In genomic region chr2:66440011-66440542, GRCh38 we compare ENCODE assay signal across 9 cellular contexts. TPM values are rescaled to one million over a fixed set of nuclear protein-coding genes. Genes with fewer than 3 reads are reported as not detected.
DNase-seq lines count a peak whose midpoint lies in the region; ATAC-seq and TF ChIP-seq lines count a peak whose summit lies in the region.
"Had no signal": no experiment of that assay in that cellular context is flagged by ENCODE, and none has a peak within 500 bp of the region (broad histone marks: within the 10 kb centered on the region; RNA-seq: fewer than 3 reads in every experiment).

No MANE protein-coding gene starts in this region.

- no peak for TF ChIP-seq CTCF in AG04449 (IDR thresholded peaks at IDR 0.05; ENCODE audit: insufficient read depth, low read length, missing control alignments)
- no peak for TF ChIP-seq CTCF in RWPE1 (conservative IDR thresholded peaks at IDR 0.05; ENCODE audit: low read depth)
- TF ChIP-seq CTCF in fibroblast of villous mesenchyme (IDR thresholded peaks at IDR 0.05; ENCODE audit: insufficient read depth, low read depth, low read length): no peak
- no peak for TF ChIP-seq CTCF in osteoblast (IDR thresholded peaks at IDR 0.05; ENCODE audit: extremely low read depth, low read depth, low read length)

- H3K4me3 ChIP-seq in AG04449 (ENCODE audit: low read depth, low read length) (peak overlapping the region; percentile 67), fibroblast of villous mesenchyme (ENCODE audit: low read depth, low read length) (peak overlapping the region; percentile 85), osteoblast (ENCODE audit: insufficient read depth, low read length) (peak overlapping the region; percentile 86)

- POLR2A ChIA-PET in AG04449 (lab: Yijun Ruan, JAX): interaction anchor here (0.6 to 1.5 kb wide), 4 partner anchors 9 to 1092 kb away, joined by 3 read pairs; no protein-coding TSS in a partner anchor
- POLR2A ChIA-PET in RWPE1 (lab: Yijun Ruan, JAX; ENCODE audit: low non-redundant PET): no interaction called here

- H3K27ac ChIP-seq in RWPE1 (peak overlapping the region; percentile 79), osteoblast (ENCODE audit: low read depth, low read length) (peak overlapping the region; percentile 86)

- H3K27me3 ChIP-seq in osteoblast (ENCODE audit: insufficient read depth, low read length): no peaks in the 10 kb centered on the region

- H3K36me3 Mint-ChIP-seq in activated CD8-positive, alpha-beta memory T cell treated with anti-CD3 and anti-CD28 coated beads, Interleukin-2, amount 10 ng/mL, durations not matched to agents 7 days and 5 days: peaks cover 1% of the 10 kb centered on the region
- H3K36me3 Mint-ChIP-seq in T-helper 17 cell (ENCODE audit: low read depth): peaks cover 7% of the 10 kb centered on the region

- H3K9me3 Mint-ChIP-seq in activated CD8-positive, alpha-beta memory T cell treated with anti-CD3 and anti-CD28 coated beads, Interleukin-2, amount 10 ng/mL, durations not matched to agents 7 days and 5 days (ENCODE audit: low read depth): no peaks in the 10 kb centered on the region

- ATAC-seq in GM18502 (IDR thresholded peaks at IDR 0.05; ENCODE audit: poor library complexity, unreplicated experiment) (no peak), T-helper 17 cell (no peak)
- no peak for ATAC-seq in activated CD8-positive, alpha-beta memory T cell treated with anti-CD3 and anti-CD28 coated beads, Interleukin-2, amount 10 ng/mL, durations not matched to agents 7 days and 5 days

- no peaks in the 10 kb centered on the region for H3K9me3 ChIP-seq in osteoblast (ENCODE audit: low read depth, low read length)
- H3K9me3 ChIP-seq in T-helper 17 cell (ENCODE audit: control insufficient read depth, low read length, poor library complexity, severe bottlenecking): peaks cover 3% of the 10 kb centered on the region

- no peak overlapping the region for H3K4me3 Mint-ChIP-seq in activated CD8-positive, alpha-beta memory T cell treated with anti-CD3 and anti-CD28 coated beads, Interleukin-2, amount 10 ng/mL, durations not matched to agents 7 days and 5 days
- H3K4me3 Mint-ChIP-seq in T-helper 17 cell: no peak overlapping the region

- no peaks in the 10 kb centered on the region for H4K20me1 ChIP-seq in osteoblast (ENCODE audit: insufficient read depth, low read length)

- H3K4me1 Mint-ChIP-seq in activated CD8-positive, alpha-beta memory T cell treated with anti-CD3 and anti-CD28 coated beads, Interleukin-2, amount 10 ng/mL, durations not matched to agents 7 days and 5 days: peaks cover 7% of the 10 kb centered on the region
- peaks cover 6% of the 10 kb centered on the region for H3K4me1 Mint-ChIP-seq in T-helper 17 cell

- CTCF ChIA-PET in AG04449 (lab: Yijun Ruan, JAX): interaction anchor here (0.8 to 2.9 kb wide), 4 partner anchors 11 to 794 kb away, joined by 3 to 11 read pairs (median 4); no protein-coding TSS in a partner anchor
- CTCF ChIA-PET in RWPE1 (lab: Yijun Ruan, JAX): interaction anchor here (0.7 kb wide), 1 partner anchor 705 kb away, joined by 3 read pairs; no protein-coding TSS in a partner anchor
- CTCF ChIA-PET in activated CD8-positive, alpha-beta memory T cell treated with anti-CD3 and anti-CD28 coated beads, Interleukin-2, amount 10 ng/mL, durations not matched to agents 7 days and 5 days (lab: Charles Lee): no interaction called here

- peaks cover 23% of the 10 kb centered on the region for H3K36me3 ChIP-seq in osteoblast (ENCODE audit: insufficient read depth, low read length)

- no peak overlapping the region for H3K27ac Mint-ChIP-seq in activated CD8-positive, alpha-beta memory T cell treated with anti-CD3 and anti-CD28 coated beads, Interleukin-2, amount 10 ng/mL, durations not matched to agents 7 days and 5 days
- H3K27ac Mint-ChIP-seq in T-helper 17 cell: no peak overlapping the region

- no peak for DNase-seq in AG04449 (ENCODE audit: low read depth, low spot score)
- DNase-seq in RWPE1 (ENCODE audit: low spot score): peak; percentile 11
- DNase-seq in fibroblast of villous mesenchyme (ENCODE audit: low read depth): peak; percentile 58
- DNase-seq in osteoblast (ENCODE audit: insufficient read length, low spot score, missing footprints): no peak
- DNase-seq in activated CD8-positive, alpha-beta memory T cell treated with anti-CD3 and anti-CD28 coated beads, Interleukin-2, amount 10 ng/mL, durations not matched to agents 7 days and 5 days: no peak
- no peak for DNase-seq in kidney tubule cell (ENCODE audit: low spot score)
- no peak for DNase-seq in T-helper 17 cell
- DNase-seq: NCI-H1417 treated with DMSO at 0.1 percent for 48 hours had no signal

- H3K79me2 ChIP-seq in osteoblast (ENCODE audit: insufficient read depth, low read length): peaks cover 51% of the 10 kb centered on the region

- peaks cover 73% of the 10 kb centered on the region for H3K27me3 Mint-ChIP-seq in activated CD8-positive, alpha-beta memory T cell treated with anti-CD3 and anti-CD28 coated beads, Interleukin-2, amount 10 ng/mL, durations not matched to agents 7 days and 5 days
- H3K27me3 Mint-ChIP-seq in T-helper 17 cell: peaks cover 76% of the 10 kb centered on the region

- H3K4me1 ChIP-seq in osteoblast (ENCODE audit: insufficient read depth, low read length): peaks cover 21% of the 10 kb centered on the region

- H3K4me2 ChIP-seq in osteoblast (ENCODE audit: insufficient read depth, low read length): peak overlapping the region; percentile 100

- peak overlapping the region; percentile 89 for H2AFZ ChIP-seq in osteoblast (ENCODE audit: low read length)

RNA-seq across cellular contexts. Expression of gene MEIS1, which starts 5.2 kb away (rescaled TPM):
- 87.3 and 107 TPM in 2 replicates for total RNA-seq in fibroblast of villous mesenchyme
- total RNA-seq in osteoblast: 11.9 and 15.9 TPM in 2 replicates
- not detected for total RNA-seq in activated CD8-positive, alpha-beta memory T cell treated with anti-CD3 and anti-CD28 coated beads, Interleukin-2, amount 10 ng/mL, durations not matched to agents 7 days and 5 days
- 10 to 100 TPM in 1 of 2 donors, under 1 TPM in 1; 0.80 to 13.4 TPM for total RNA-seq in T-helper 17 cell

Comparison
In these comparisons a context has a peak if more than half of its experiments do, and no peak if none do; other contexts are left out.
1. DNase-seq: peak in RWPE1 (single experiment) and fibroblast of villous mesenchyme (single experiment); none in AG04449 (single experiment), osteoblast (single experiment), activated CD8-positive, alpha-beta memory T cell treated with anti-CD3 and anti-CD28 coated beads, Interleukin-2, amount 10 ng/mL, durations not matched to agents 7 days and 5 days (single experiment), kidney tubule cell (single experiment) and T-helper 17 cell (0 of 3).
2. Peak in every context shown above with its lines, with median percentiles within 50 percentile points of each other: H3K4me3 ChIP-seq.